1 cellular context compared by ENCODE assay signal in genomic region chr16:81446318-81447275, GRCh38.
TF ChIP-seq lines count a peak whose summit lies in the region.

No MANE protein-coding gene starts in this region.

TF ChIP-seq in HepG2, 621 proteins besides CTCF, POLR2A, EP300 and RAD21 (continued from another document and continues in another):
- TF ChIP-seq, protein P1, sequence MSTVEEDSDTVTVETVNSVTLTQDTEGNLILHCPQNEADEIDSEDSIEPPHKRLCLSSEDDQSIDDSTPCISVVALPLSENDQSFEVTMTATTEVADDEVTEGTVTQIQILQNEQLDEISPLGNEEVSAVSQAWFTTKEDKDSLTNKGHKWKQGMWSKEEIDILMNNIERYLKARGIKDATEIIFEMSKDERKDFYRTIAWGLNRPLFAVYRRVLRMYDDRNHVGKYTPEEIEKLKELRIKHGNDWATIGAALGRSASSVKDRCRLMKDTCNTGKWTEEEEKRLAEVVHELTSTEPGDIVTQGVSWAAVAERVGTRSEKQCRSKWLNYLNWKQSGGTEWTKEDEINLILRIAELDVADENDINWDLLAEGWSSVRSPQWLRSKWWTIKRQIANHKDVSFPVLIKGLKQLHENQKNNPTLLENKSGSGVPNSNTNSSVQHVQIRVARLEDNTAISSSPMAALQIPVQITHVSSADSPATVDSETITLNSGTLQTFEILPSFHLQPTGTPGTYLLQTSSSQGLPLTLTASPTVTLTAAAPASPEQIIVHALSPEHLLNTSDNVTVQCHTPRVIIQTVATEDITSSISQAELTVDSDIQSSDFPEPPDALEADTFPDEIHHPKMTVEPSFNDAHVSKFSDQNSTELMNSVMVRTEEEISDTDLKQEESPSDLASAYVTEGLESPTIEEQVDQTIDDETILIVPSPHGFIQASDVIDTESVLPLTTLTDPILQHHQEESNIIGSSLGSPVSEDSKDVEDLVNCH (CRISPR knock-in tag; IDR thresholded peaks at IDR 0.05): no peak
- TF ChIP-seq ZNF33B (CRISPR knock-in tag; IDR thresholded peaks at IDR 0.05) (no peak), CBFB (CRISPR knock-in tag; IDR thresholded peaks at IDR 0.05) (no peak), FOXC1 (CRISPR knock-in tag; IDR thresholded peaks at IDR 0.05; ENCODE audit: borderline replicate concordance) (0 out of 2 replicates have a peak, but pooled peaks have one; percentile 43), SP1 (IDR thresholded peaks at IDR 0.05) (no peak), SP1 (CRISPR knock-in tag; IDR thresholded peaks at IDR 0.05) (peak; percentile 9; the same call in 1 of the 2 replicates), MTA1 (CRISPR knock-in tag; IDR thresholded peaks at IDR 0.05; ENCODE audit: borderline replicate concordance) (0 out of 2 replicates have a peak, but pooled peaks have one; percentile 22), ZNF556 (CRISPR knock-in tag; IDR thresholded peaks at IDR 0.05; ENCODE audit: borderline replicate concordance) (no peak), NR2F6 (IDR thresholded peaks at IDR 0.05) (no peak), NR2F6 (CRISPR knock-in tag; IDR thresholded peaks at IDR 0.05) (0 out of 2 replicates have a peak, but pooled peaks have one; percentile 31), SETDB1 (CRISPR knock-in tag; IDR thresholded peaks at IDR 0.05; ENCODE audit: borderline replicate concordance) (no peak), JDP2 (CRISPR knock-in tag; IDR thresholded peaks at IDR 0.05; ENCODE audit: borderline replicate concordance) (no peak), HNRNPLL (IDR thresholded peaks at IDR 0.05; ENCODE audit: low read depth, low read length, poor library complexity, severe bottlenecking) (peak; percentile 28), SPEN (CRISPR knock-in tag; IDR thresholded peaks at IDR 0.05; ENCODE audit: low read depth) (peak; percentile 34; the same call in 1 of the 2 replicates), SIN3B (IDR thresholded peaks at IDR 0.05; ENCODE audit: low read length) (no peak; the same call in 1 of the 2 replicates), RBFOX2 (IDR thresholded peaks at IDR 0.05; ENCODE audit: low read depth, low read length) (peak; percentile 18; the same call in 1 of the 2 replicates), KLF13 (CRISPR knock-in tag; IDR thresholded peaks at IDR 0.05) (no peak), ZNF430 (CRISPR knock-in tag; IDR thresholded peaks at IDR 0.05) (0 out of 2 replicates have a peak, but pooled peaks have one; percentile 12), MBNL3 (CRISPR knock-in tag; conservative IDR thresholded peaks at IDR 0.05) (no peak), POLR2AphosphoS2 (IDR thresholded peaks at IDR 0.05; ENCODE audit: low read depth, low read length) (no peak), RXRA (CRISPR knock-in tag; IDR thresholded peaks at IDR 0.05) (no peak; the same call in 1 of the 2 replicates), IRF1 (CRISPR knock-in tag; IDR thresholded peaks at IDR 0.05; ENCODE audit: low read depth) (no peak), TEF (CRISPR knock-in tag; IDR thresholded peaks at IDR 0.05) (no peak), ZNF543 (CRISPR knock-in tag; IDR thresholded peaks at IDR 0.05) (no peak), HDAC1 (CRISPR knock-in tag; IDR thresholded peaks at IDR 0.05) (no peak), SNRNP70 (IDR thresholded peaks at IDR 0.05; ENCODE audit: low read depth, low read length) (no peak), ZNF879 (CRISPR knock-in tag; IDR thresholded peaks at IDR 0.05) (no peak), SAFB2 (CRISPR knock-in tag; IDR thresholded peaks at IDR 0.05; ENCODE audit: borderline replicate concordance, low read depth) (no peak), ZNF7 (CRISPR knock-in tag; IDR thresholded peaks at IDR 0.05) (no peak), ZNF781 (CRISPR knock-in tag; IDR thresholded peaks at IDR 0.05; ENCODE audit: borderline replicate concordance, not compliant biosample characterization) (no peak), KLF9 (CRISPR knock-in tag; IDR thresholded peaks at IDR 0.05; ENCODE audit: low read depth) (no peak), ZBTB42 (CRISPR knock-in tag; IDR thresholded peaks at IDR 0.05) (no peak), ZNF3 (CRISPR knock-in tag; IDR thresholded peaks at IDR 0.05) (no peak), ZNF768 (CRISPR knock-in tag; IDR thresholded peaks at IDR 0.05) (no peak), ZNF777 (CRISPR knock-in tag; IDR thresholded peaks at IDR 0.05) (no peak; the same call in 1 of the 2 replicates), NONO (IDR thresholded peaks at IDR 0.05) (no peak), NONO (CRISPR knock-in tag; conservative IDR thresholded peaks at IDR 0.05) (no peak), ZFP41 (CRISPR knock-in tag; IDR thresholded peaks at IDR 0.05; ENCODE audit: borderline replicate concordance) (no peak), KDM4B (CRISPR knock-in tag; IDR thresholded peaks at IDR 0.05) (no peak), ZBTB4 (CRISPR knock-in tag; IDR thresholded peaks at IDR 0.05; ENCODE audit: borderline replicate concordance) (no peak), ZSCAN25 (CRISPR knock-in tag; IDR thresholded peaks at IDR 0.05) (no peak), BRCA1 (CRISPR knock-in tag; IDR thresholded peaks at IDR 0.05) (no peak), NKX3-1 (CRISPR knock-in tag; IDR thresholded peaks at IDR 0.05) (no peak)
- TF ChIP-seq, protein P2, sequence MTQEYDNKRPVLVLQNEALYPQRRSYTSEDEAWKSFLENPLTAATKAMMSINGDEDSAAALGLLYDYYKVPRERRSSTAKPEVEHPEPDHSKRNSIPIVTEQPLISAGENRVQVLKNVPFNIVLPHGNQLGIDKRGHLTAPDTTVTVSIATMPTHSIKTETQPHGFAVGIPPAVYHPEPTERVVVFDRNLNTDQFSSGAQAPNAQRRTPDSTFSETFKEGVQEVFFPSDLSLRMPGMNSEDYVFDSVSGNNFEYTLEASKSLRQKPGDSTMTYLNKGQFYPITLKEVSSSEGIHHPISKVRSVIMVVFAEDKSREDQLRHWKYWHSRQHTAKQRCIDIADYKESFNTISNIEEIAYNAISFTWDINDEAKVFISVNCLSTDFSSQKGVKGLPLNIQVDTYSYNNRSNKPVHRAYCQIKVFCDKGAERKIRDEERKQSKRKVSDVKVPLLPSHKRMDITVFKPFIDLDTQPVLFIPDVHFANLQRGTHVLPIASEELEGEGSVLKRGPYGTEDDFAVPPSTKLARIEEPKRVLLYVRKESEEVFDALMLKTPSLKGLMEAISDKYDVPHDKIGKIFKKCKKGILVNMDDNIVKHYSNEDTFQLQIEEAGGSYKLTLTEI (CRISPR knock-in tag; conservative IDR thresholded peaks at IDR 0.05): no peak
- TF ChIP-seq, protein P3, sequence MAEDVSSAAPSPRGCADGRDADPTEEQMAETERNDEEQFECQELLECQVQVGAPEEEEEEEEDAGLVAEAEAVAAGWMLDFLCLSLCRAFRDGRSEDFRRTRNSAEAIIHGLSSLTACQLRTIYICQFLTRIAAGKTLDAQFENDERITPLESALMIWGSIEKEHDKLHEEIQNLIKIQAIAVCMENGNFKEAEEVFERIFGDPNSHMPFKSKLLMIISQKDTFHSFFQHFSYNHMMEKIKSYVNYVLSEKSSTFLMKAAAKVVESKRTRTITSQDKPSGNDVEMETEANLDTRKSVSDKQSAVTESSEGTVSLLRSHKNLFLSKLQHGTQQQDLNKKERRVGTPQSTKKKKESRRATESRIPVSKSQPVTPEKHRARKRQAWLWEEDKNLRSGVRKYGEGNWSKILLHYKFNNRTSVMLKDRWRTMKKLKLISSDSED (CRISPR knock-in tag; IDR thresholded peaks at IDR 0.05): no peak
- TF ChIP-seq, protein P4, sequence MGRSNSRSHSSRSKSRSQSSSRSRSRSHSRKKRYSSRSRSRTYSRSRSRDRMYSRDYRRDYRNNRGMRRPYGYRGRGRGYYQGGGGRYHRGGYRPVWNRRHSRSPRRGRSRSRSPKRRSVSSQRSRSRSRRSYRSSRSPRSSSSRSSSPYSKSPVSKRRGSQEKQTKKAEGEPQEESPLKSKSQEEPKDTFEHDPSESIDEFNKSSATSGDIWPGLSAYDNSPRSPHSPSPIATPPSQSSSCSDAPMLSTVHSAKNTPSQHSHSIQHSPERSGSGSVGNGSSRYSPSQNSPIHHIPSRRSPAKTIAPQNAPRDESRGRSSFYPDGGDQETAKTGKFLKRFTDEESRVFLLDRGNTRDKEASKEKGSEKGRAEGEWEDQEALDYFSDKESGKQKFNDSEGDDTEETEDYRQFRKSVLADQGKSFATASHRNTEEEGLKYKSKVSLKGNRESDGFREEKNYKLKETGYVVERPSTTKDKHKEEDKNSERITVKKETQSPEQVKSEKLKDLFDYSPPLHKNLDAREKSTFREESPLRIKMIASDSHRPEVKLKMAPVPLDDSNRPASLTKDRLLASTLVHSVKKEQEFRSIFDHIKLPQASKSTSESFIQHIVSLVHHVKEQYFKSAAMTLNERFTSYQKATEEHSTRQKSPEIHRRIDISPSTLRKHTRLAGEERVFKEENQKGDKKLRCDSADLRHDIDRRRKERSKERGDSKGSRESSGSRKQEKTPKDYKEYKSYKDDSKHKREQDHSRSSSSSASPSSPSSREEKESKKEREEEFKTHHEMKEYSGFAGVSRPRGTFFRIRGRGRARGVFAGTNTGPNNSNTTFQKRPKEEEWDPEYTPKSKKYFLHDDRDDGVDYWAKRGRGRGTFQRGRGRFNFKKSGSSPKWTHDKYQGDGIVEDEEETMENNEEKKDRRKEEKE (IDR thresholded peaks at IDR 0.05): no peak
- TF ChIP-seq, protein P5, sequence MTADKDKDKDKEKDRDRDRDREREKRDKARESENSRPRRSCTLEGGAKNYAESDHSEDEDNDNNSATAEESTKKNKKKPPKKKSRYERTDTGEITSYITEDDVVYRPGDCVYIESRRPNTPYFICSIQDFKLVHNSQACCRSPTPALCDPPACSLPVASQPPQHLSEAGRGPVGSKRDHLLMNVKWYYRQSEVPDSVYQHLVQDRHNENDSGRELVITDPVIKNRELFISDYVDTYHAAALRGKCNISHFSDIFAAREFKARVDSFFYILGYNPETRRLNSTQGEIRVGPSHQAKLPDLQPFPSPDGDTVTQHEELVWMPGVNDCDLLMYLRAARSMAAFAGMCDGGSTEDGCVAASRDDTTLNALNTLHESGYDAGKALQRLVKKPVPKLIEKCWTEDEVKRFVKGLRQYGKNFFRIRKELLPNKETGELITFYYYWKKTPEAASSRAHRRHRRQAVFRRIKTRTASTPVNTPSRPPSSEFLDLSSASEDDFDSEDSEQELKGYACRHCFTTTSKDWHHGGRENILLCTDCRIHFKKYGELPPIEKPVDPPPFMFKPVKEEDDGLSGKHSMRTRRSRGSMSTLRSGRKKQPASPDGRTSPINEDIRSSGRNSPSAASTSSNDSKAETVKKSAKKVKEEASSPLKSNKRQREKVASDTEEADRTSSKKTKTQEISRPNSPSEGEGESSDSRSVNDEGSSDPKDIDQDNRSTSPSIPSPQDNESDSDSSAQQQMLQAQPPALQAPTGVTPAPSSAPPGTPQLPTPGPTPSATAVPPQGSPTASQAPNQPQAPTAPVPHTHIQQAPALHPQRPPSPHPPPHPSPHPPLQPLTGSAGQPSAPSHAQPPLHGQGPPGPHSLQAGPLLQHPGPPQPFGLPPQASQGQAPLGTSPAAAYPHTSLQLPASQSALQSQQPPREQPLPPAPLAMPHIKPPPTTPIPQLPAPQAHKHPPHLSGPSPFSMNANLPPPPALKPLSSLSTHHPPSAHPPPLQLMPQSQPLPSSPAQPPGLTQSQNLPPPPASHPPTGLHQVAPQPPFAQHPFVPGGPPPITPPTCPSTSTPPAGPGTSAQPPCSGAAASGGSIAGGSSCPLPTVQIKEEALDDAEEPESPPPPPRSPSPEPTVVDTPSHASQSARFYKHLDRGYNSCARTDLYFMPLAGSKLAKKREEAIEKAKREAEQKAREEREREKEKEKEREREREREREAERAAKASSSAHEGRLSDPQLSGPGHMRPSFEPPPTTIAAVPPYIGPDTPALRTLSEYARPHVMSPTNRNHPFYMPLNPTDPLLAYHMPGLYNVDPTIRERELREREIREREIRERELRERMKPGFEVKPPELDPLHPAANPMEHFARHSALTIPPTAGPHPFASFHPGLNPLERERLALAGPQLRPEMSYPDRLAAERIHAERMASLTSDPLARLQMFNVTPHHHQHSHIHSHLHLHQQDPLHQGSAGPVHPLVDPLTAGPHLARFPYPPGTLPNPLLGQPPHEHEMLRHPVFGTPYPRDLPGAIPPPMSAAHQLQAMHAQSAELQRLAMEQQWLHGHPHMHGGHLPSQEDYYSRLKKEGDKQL (CRISPR knock-in tag; IDR thresholded peaks at IDR 0.05; ENCODE audit: low read depth): no peak
- TF ChIP-seq, protein P6, sequence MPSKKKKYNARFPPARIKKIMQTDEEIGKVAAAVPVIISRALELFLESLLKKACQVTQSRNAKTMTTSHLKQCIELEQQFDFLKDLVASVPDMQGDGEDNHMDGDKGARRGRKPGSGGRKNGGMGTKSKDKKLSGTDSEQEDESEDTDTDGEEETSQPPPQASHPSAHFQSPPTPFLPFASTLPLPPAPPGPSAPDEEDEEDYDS (CRISPR knock-in tag; IDR thresholded peaks at IDR 0.05): 0 out of 2 replicates have a peak, but pooled peaks have one; percentile 43
